ENCODE assay signal across 11 cellular contexts in the genomic region with DNA sequence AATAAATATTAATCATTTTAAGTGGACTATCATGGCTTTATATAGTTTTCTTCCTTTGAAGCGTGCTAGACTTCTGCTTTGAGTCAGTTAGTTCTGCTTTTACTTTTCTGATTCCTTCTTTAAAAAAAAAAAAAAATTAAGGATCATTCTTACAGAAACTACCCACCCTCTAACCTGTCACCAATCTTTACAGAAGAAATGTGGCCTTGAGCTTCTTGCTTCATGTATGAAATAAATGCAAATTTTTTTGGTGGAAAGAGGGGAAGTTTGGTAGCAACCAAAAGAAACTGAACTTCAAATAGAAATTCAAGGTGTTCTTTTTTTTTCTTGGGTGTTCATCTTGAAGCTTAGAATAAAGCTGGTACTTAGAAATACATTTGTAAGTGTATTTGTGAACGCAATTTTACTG. TPM values are rescaled to one million over a fixed set of nuclear protein-coding genes. Genes with fewer than 3 reads are reported as not detected.
DNase-seq lines count a peak whose midpoint lies in the region; ATAC-seq and TF ChIP-seq lines count a peak whose summit lies in the region.
"Had no signal": no experiment of that assay in that cellular context is flagged by ENCODE, and none has a peak within 500 bp of the region (broad histone marks: within the 10 kb centered on the region; RNA-seq: fewer than 3 reads in every experiment).

No MANE protein-coding gene starts in this region.

- H3K27me3 Mint-ChIP-seq in CD4-positive, CD25-positive, alpha-beta regulatory T cell = peaks cover 5% of the 10 kb centered on the region
- H3K27me3 Mint-ChIP-seq in T-helper 17 cell (no peaks in the 10 kb centered on the region), mesothelial cell of epicardium (ENCODE audit: low read depth) (no peaks in the 10 kb centered on the region)

- no peak overlapping the region for H2BK5ac ChIP-seq in mesenchymal stem cell (ENCODE audit: low read depth, low read length, poor library complexity, severe bottlenecking)

- no peak overlapping the region for H4K8ac ChIP-seq in mesenchymal stem cell (ENCODE audit: low read length)

- ATAC-seq in CD4-positive, CD25-positive, alpha-beta regulatory T cell (ENCODE audit: low read depth in 2 of 2) = no peak
- peak; percentile 34 for ATAC-seq in HG02610 (IDR thresholded peaks at IDR 0.05; ENCODE audit: unreplicated experiment)
- no peak for ATAC-seq in T-helper 17 cell
- no peak for ATAC-seq in GM21367 (IDR thresholded peaks at IDR 0.05; ENCODE audit: unreplicated experiment)

- peak overlapping the region; percentile 92 for H3K27ac ChIP-seq in CD4-positive, CD25-positive, alpha-beta regulatory T cell (ENCODE audit: insufficient read depth, low read length, poor library complexity, severe bottlenecking)
- H3K27ac ChIP-seq in mesenchymal stem cell (ENCODE audit: low read length, poor library complexity, severe bottlenecking) = no peak overlapping the region
- H3K27ac ChIP-seq: RWPE1 had no signal

- no peaks in the 10 kb centered on the region for H3K36me3 ChIP-seq in CD4-positive, CD25-positive, alpha-beta regulatory T cell (ENCODE audit: control insufficient read depth, insufficient read depth, low read length)
- peaks cover 0 to 5% of the 10 kb centered on the region in 2 experiments for H3K36me3 ChIP-seq in mesenchymal stem cell (ENCODE audit: control insufficient read depth in 1 of 2, insufficient read depth in 2 of 2, low read depth in 1 of 2, low read length in 2 of 2)

- H3K4me1 Mint-ChIP-seq in CD4-positive, CD25-positive, alpha-beta regulatory T cell = peaks cover 20 to 53% (median 35%) of the 10 kb centered on the region in 4 donors
- peaks cover 29% of the 10 kb centered on the region for H3K4me1 Mint-ChIP-seq in T-helper 17 cell
- H3K4me1 Mint-ChIP-seq in mesothelial cell of epicardium = no peaks in the 10 kb centered on the region

- H3K4ac ChIP-seq in mesenchymal stem cell (ENCODE audit: low read depth in 1 of 2, low read length in 2 of 2) = no peak overlapping the region

- no peak overlapping the region for H3K14ac ChIP-seq in mesenchymal stem cell (ENCODE audit: low read length in 2 of 2)

- H2BK12ac ChIP-seq in mesenchymal stem cell (ENCODE audit: low read length in 2 of 2) = no peak overlapping the region

- no peak for TF ChIP-seq CTCF in mesothelial cell of epicardium (IDR thresholded peaks at IDR 0.05; ENCODE audit: unreplicated experiment)

- peak in 1 of 3 donors; percentile 51 for DNase-seq in CD4-positive, CD25-positive, alpha-beta regulatory T cell
- DNase-seq in T-helper 17 cell (no peak), mesenchymal stem cell (no peak), SW480 (ENCODE audit: low spot score) (no peak), mesothelial cell of epicardium (ENCODE audit: low spot score in 2 of 2, unreplicated experiment in 2 of 2) (no peak)
- DNase-seq in stimulated activated CD4-positive, alpha-beta T cell treated with anti-CD3 and anti-CD28 coated beads, Interleukin-1b, Interleukin-23, amount 100 ng/mL, for 48 hours = no peak
- DNase-seq: DMS79 had no signal

- no CpG with 5 or more reads among the region's 2 CpGs for WGBS in mesenchymal stem cell

- H3K27me3 ChIP-seq in CD4-positive, CD25-positive, alpha-beta regulatory T cell (ENCODE audit: control insufficient read depth, insufficient read depth, low read length) = no peaks in the 10 kb centered on the region
- H3K27me3 ChIP-seq in mesenchymal stem cell (ENCODE audit: control insufficient read depth in 1 of 2, insufficient read depth in 1 of 2, low read length in 2 of 2) = no peaks in the 10 kb centered on the region

- peak overlapping the region; percentile 84 for H3K9ac ChIP-seq in mesenchymal stem cell (ENCODE audit: low read length)

- H3K4me3 ChIP-seq in CD4-positive, CD25-positive, alpha-beta regulatory T cell (ENCODE audit: low read depth, low read length) = peak overlapping the region; percentile 99
- peak overlapping the region in 1 of 2 experiments; percentile 52 for H3K4me3 ChIP-seq in mesenchymal stem cell (ENCODE audit: insufficient read depth in 1 of 2, low read depth in 1 of 2, low read length in 2 of 2)

- peak overlapping the region; percentile 88 to 95 (median 92) for H3K4me3 Mint-ChIP-seq in CD4-positive, CD25-positive, alpha-beta regulatory T cell
- H3K4me3 Mint-ChIP-seq in T-helper 17 cell (peak overlapping the region; percentile 96), mesothelial cell of epicardium (no peak overlapping the region)
- H3K4me3 Mint-ChIP-seq: neural crest cell had no signal

- H2BK15ac ChIP-seq in mesenchymal stem cell (ENCODE audit: low read depth, poor library complexity, severe bottlenecking) = no peak overlapping the region

- no peak overlapping the region for H2AK5ac ChIP-seq in mesenchymal stem cell (ENCODE audit: low read length, severe bottlenecking)

- H3K79me1 ChIP-seq in mesenchymal stem cell (replicated peaks; ENCODE audit: low read length, poor library complexity, severe bottlenecking) = peaks cover 14% of the 10 kb centered on the region

- no peak overlapping the region for H3K23ac ChIP-seq in mesenchymal stem cell (ENCODE audit: low read length in 2 of 2)

- H3K9me3 Mint-ChIP-seq in CD4-positive, CD25-positive, alpha-beta regulatory T cell = peaks cover 0 to 1% (median 0%) of the 10 kb centered on the region in 7 donors
- H3K9me3 Mint-ChIP-seq in mesothelial cell of epicardium = no peaks in the 10 kb centered on the region
- H3K9me3 Mint-ChIP-seq: neural crest cell had no signal

- peak overlapping the region; percentile 94 to 99 (median 96) for H3K27ac Mint-ChIP-seq in CD4-positive, CD25-positive, alpha-beta regulatory T cell
- H3K27ac Mint-ChIP-seq in T-helper 17 cell (peak overlapping the region; percentile 100), mesothelial cell of epicardium (no peak overlapping the region)

- no peak overlapping the region for H2BK120ac ChIP-seq in mesenchymal stem cell (ENCODE audit: low read depth, low read length)

- no peak overlapping the region for H2AFZ ChIP-seq in mesenchymal stem cell (ENCODE audit: low read depth, low read length)

- no peak overlapping the region for H3K18ac ChIP-seq in mesenchymal stem cell (ENCODE audit: low read depth in 1 of 2, low read length in 2 of 2)

- no peaks in the 10 kb centered on the region for H3K9me3 ChIP-seq in CD4-positive, CD25-positive, alpha-beta regulatory T cell (ENCODE audit: control insufficient read depth in 2 of 2, low read length in 2 of 2)
- H3K9me3 ChIP-seq in T-helper 17 cell (ENCODE audit: control insufficient read depth, low read length, poor library complexity, severe bottlenecking) (no peaks in the 10 kb centered on the region), mesenchymal stem cell (ENCODE audit: control insufficient read depth, low read length) (no peaks in the 10 kb centered on the region)

- H3K4me1 ChIP-seq in CD4-positive, CD25-positive, alpha-beta regulatory T cell (ENCODE audit: control insufficient read depth, insufficient read depth, low read length, poor library complexity, severe bottlenecking) = peaks cover 62% of the 10 kb centered on the region
- peaks cover 4% of the 10 kb centered on the region for H3K4me1 ChIP-seq in mesenchymal stem cell (ENCODE audit: control insufficient read depth, insufficient read depth, low read depth, low read length)

- no peak overlapping the region for H3K4me2 ChIP-seq in mesenchymal stem cell (ENCODE audit: low read length, poor library complexity, severe bottlenecking)

- H3K36me3 Mint-ChIP-seq in CD4-positive, CD25-positive, alpha-beta regulatory T cell = peaks cover 14% of the 10 kb centered on the region
- H3K36me3 Mint-ChIP-seq in T-helper 17 cell (ENCODE audit: low read depth) = peaks cover 6% of the 10 kb centered on the region
- H3K36me3 Mint-ChIP-seq in mesothelial cell of epicardium = peaks cover 2% of the 10 kb centered on the region

- no peak overlapping the region for H4K91ac ChIP-seq in mesenchymal stem cell (ENCODE audit: low read length)

RNA-seq across cellular contexts. Expression of gene EVI2A, which starts 2.2 kb away (rescaled TPM):
- total RNA-seq in CD4-positive, CD25-positive, alpha-beta regulatory T cell = 77.4 TPM
- 100 to 1,000 TPM in 1 of 4 donors, 10 to 100 TPM in 3; 47.5 to 111 (median 64.7) TPM for polyA plus RNA-seq in CD4-positive, CD25-positive, alpha-beta regulatory T cell
- 10 to 100 TPM; 34.5 to 41.5 TPM for total RNA-seq in T-helper 17 cell
- polyA plus RNA-seq in mesenchymal stem cell (2013, experiment 1 of 2) = 1.6 TPM
- 1.5 TPM for polyA plus RNA-seq in mesenchymal stem cell (2013, experiment 2 of 2)
- not detected in 3 replicates for total RNA-seq in mesothelial cell of epicardium
- total RNA-seq: neural crest cell had no signal

RNA-seq across cellular contexts. Expression of gene EVI2B, which starts 5.4 kb away (rescaled TPM):
- 132 TPM for total RNA-seq in CD4-positive, CD25-positive, alpha-beta regulatory T cell
- polyA plus RNA-seq in CD4-positive, CD25-positive, alpha-beta regulatory T cell = 100 to 1,000 TPM in 3 of 4 donors, 10 to 100 TPM in 1; 83.8 to 106 (median 102) TPM
- total RNA-seq in T-helper 17 cell = 100 to 1,000 TPM; 106 TPM
- polyA plus RNA-seq in mesenchymal stem cell (2013, experiment 1 of 2) = 4.1 TPM
- polyA plus RNA-seq in mesenchymal stem cell (2013, experiment 2 of 2) = 4.2 TPM
- total RNA-seq in mesothelial cell of epicardium = not detected in 3 replicates
- total RNA-seq: neural crest cell had no signal

RNA-seq across cellular contexts. Expression of gene OMG, which starts 22.2 kb away (rescaled TPM):
- total RNA-seq in CD4-positive, CD25-positive, alpha-beta regulatory T cell = 1.3 TPM
- polyA plus RNA-seq in CD4-positive, CD25-positive, alpha-beta regulatory T cell = under 1 TPM in 2 of 4 donors, not detected in 2; 0.15 to 0.33 TPM
- total RNA-seq in T-helper 17 cell = under 1 TPM; 0.60 to 0.65 TPM
- 2.8 TPM for polyA plus RNA-seq in mesenchymal stem cell (2013, experiment 1 of 2)
- polyA plus RNA-seq in mesenchymal stem cell (2013, experiment 2 of 2) = 2.5 TPM
- total RNA-seq in mesothelial cell of epicardium = not detected in 3 replicates
- total RNA-seq: neural crest cell had no signal

Comparison
In these comparisons a context has a peak if more than half of its experiments do, and no peak if none do; other contexts are left out.
1. RNA of gene EVI2A, which starts 2.2 kb away (total RNA-seq): 77.4 TPM in CD4-positive, CD25-positive, alpha-beta regulatory T cell (single experiment) and 34.5 to 41.5 TPM in T-helper 17 cell; not detected in mesothelial cell of epicardium; every median in the first group is over 10 times any median in the second.
2. RNA of gene EVI2B, which starts 5.4 kb away (total RNA-seq): 132 TPM in CD4-positive, CD25-positive, alpha-beta regulatory T cell (single experiment) and 106 TPM in T-helper 17 cell; not detected in mesothelial cell of epicardium; every median in the first group is over 10 times any median in the second.